4 cellular contexts compared by ENCODE assay signal in the genomic region with DNA sequence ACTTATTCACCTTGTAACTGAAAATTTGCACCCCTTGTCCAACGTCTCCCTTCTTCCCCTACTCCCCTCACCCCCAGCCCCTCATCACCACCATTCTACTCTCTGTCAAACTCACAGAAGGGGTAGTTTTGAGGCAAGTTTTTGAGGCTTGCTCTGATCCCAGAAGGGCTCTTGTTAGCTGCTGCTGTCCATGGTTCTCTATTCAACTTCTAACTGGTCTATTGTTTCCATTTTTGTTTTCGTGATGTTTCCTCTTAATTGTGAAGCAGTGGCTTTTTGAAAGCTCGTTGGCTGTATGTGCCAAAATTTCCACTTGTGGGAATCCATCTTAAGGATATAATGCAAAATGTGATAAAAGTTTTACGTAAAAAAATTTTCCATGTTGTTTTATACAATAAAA.
A peak's percentile ranks its signal among the peaks of the same experiment; 100 is the strongest.
TF ChIP-seq lines count a peak whose summit lies in the region.

No MANE protein-coding gene starts in this region.

TF ChIP-seq in A549, 52 proteins besides CTCF, POLR2A, EP300 and RAD21:
- TF ChIP-seq, protein P1, sequence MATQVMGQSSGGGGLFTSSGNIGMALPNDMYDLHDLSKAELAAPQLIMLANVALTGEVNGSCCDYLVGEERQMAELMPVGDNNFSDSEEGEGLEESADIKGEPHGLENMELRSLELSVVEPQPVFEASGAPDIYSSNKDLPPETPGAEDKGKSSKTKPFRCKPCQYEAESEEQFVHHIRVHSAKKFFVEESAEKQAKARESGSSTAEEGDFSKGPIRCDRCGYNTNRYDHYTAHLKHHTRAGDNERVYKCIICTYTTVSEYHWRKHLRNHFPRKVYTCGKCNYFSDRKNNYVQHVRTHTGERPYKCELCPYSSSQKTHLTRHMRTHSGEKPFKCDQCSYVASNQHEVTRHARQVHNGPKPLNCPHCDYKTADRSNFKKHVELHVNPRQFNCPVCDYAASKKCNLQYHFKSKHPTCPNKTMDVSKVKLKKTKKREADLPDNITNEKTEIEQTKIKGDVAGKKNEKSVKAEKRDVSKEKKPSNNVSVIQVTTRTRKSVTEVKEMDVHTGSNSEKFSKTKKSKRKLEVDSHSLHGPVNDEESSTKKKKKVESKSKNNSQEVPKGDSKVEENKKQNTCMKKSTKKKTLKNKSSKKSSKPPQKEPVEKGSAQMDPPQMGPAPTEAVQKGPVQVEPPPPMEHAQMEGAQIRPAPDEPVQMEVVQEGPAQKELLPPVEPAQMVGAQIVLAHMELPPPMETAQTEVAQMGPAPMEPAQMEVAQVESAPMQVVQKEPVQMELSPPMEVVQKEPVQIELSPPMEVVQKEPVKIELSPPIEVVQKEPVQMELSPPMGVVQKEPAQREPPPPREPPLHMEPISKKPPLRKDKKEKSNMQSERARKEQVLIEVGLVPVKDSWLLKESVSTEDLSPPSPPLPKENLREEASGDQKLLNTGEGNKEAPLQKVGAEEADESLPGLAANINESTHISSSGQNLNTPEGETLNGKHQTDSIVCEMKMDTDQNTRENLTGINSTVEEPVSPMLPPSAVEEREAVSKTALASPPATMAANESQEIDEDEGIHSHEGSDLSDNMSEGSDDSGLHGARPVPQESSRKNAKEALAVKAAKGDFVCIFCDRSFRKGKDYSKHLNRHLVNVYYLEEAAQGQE (IDR thresholded peaks at IDR 0.05), result peak; percentile 61; the same call in 1 of the 2 replicates
- TF ChIP-seq USF2 (IDR thresholded peaks at IDR 0.05), result no peak

TF ChIP-seq in GM23338, 12 proteins besides CTCF, POLR2A, EP300 and RAD21 (continued from another document):
- TF ChIP-seq, protein P1 (IDR thresholded peaks at IDR 0.05; ENCODE audit: unreplicated experiment), result peak; percentile 46

TF ChIP-seq in Ishikawa, 13 proteins besides CTCF, POLR2A, EP300 and RAD21 (continued from another document):
- TF ChIP-seq, protein P1 (IDR thresholded peaks at IDR 0.05; ENCODE audit: low read depth), result peak; percentile 61

TF ChIP-seq in GM12878, 131 proteins besides CTCF, POLR2A, EP300 and RAD21:
- TF ChIP-seq, protein P1 (IDR thresholded peaks at IDR 0.05; ENCODE audit: low read depth, low read length), result peak; percentile 63; the same call in 1 of the 2 replicates
- TF ChIP-seq FOS (IDR thresholded peaks at IDR 0.05; ENCODE audit: borderline replicate concordance, extremely low read depth, insufficient read length), result no peak
